Comparison of ENCODE assay signal across 8 cellular contexts in genomic region chr20:62924567-62925419, GRCh38. TPM values are rescaled to one million over a fixed set of nuclear protein-coding genes. Genes with fewer than 3 reads are reported as not detected.
A peak's percentile ranks its signal among the peaks of the same experiment; 100 is the strongest.
DNase-seq lines count a peak whose midpoint lies in the region; ATAC-seq and TF ChIP-seq lines count a peak whose summit lies in the region.

No MANE protein-coding gene starts in this region.

- peak overlapping the region; percentile 98 for H3K9ac ChIP-seq in OCI-LY1 (ENCODE audit: low read length)

- no peaks in the 10 kb centered on the region for H3K27me3 ChIP-seq in OCI-LY1 (ENCODE audit: insufficient read depth, low read length)

- TF ChIP-seq CTCF in OCI-LY1 (IDR thresholded peaks at IDR 0.05; ENCODE audit: low read length) = no peak
- TF ChIP-seq CTCF in cardiac fibroblast (IDR thresholded peaks at IDR 0.05; ENCODE audit: low read depth, low read length) = no peak

- peaks cover 73% of the 10 kb centered on the region for H3K4me1 ChIP-seq in OCI-LY1 (ENCODE audit: insufficient read depth, low read length, severe bottlenecking)

- H3K27ac ChIP-seq in OCI-LY1 (ENCODE audit: low read depth, low read length, poor library complexity, severe bottlenecking) = no peak overlapping the region

- no peaks in the 10 kb centered on the region for H3F3A ChIP-seq in OCI-LY1 (ENCODE audit: insufficient read depth, low read length)

- H2AFZ ChIP-seq in OCI-LY1 (ENCODE audit: low read length) = no peak overlapping the region

- no peaks in the 10 kb centered on the region for H3K9me3 ChIP-seq in OCI-LY1 (ENCODE audit: low read length)

- no peaks in the 10 kb centered on the region for H3K9me2 ChIP-seq in OCI-LY1 (ENCODE audit: low read depth, low read length)

- H3K4me3 ChIP-seq in OCI-LY1 (ENCODE audit: low read depth, low read length, poor library complexity, severe bottlenecking) = peak overlapping the region; percentile 97
- peak overlapping the region; percentile 92 to 95 for H3K4me3 ChIP-seq in cardiac fibroblast (replicated peaks in 1 of 2; ENCODE audit: low read depth in 2 of 2, low read length in 2 of 2)

- H3K4me2 ChIP-seq in OCI-LY1 (ENCODE audit: low read length) = peak overlapping the region; percentile 97

- DNase-seq in DMS53 (lab: John Stamatoyannopoulos, UW) = peak; percentile 28
- DNase-seq in DMS53 treated with DMSO at 0.1 percent for 48 hours (lab: John Stamatoyannopoulos, UW; ENCODE audit: unreplicated experiment) = no peak
- peak; percentile 42 to 52 for DNase-seq in cardiac fibroblast (ENCODE audit: low read depth in 2 of 2)
- peak; percentile 35 to 63 for DNase-seq in lung microvascular endothelial cell (ENCODE audit: low read depth in 2 of 2)
- DNase-seq in COLO829 (ENCODE audit: low spot score) = no peak
- DNase-seq in iPS-NIHi11 (ENCODE audit: low spot score) = no peak

- H3K79me2 ChIP-seq in OCI-LY1 (ENCODE audit: insufficient read depth, low read length) = peaks cover 57% of the 10 kb centered on the region

- peaks cover 5% of the 10 kb centered on the region; the same call in 1 of the 2 replicates for H3K36me3 ChIP-seq in OCI-LY1 (ENCODE audit: insufficient read depth, low read length)

- H4K20me1 ChIP-seq in OCI-LY1 (ENCODE audit: insufficient read depth, low read length) = no peaks in the 10 kb centered on the region

- no peak for ATAC-seq in GM19324 (IDR thresholded peaks at IDR 0.05; ENCODE audit: low FRiP score, unreplicated experiment)

RNA-seq across cellular contexts. Expression of gene DIDO1, which starts 1.5 kb away (rescaled TPM):
- total RNA-seq in lung microvascular endothelial cell = 17.2 and 24.8 TPM in 2 replicates

RNA-seq across cellular contexts. Expression of gene GID8, which starts 13.2 kb away (rescaled TPM):
- total RNA-seq in lung microvascular endothelial cell = 30.7 and 33.7 TPM in 2 replicates

RNA-seq across cellular contexts. Expression of gene SLC17A9, which starts 27.7 kb away (rescaled TPM):
- 3.2 and 3.9 TPM in 2 replicates for total RNA-seq in lung microvascular endothelial cell

Comparison
In these comparisons a context has a peak if more than half of its experiments do, and no peak if none do; other contexts are left out.
1. DNase-seq: peak in DMS53 (single experiment), cardiac fibroblast (2 of 2) and lung microvascular endothelial cell (2 of 2); none in DMS53 treated with DMSO at 0.1 percent for 48 hours (single experiment), COLO829 (single experiment) and iPS-NIHi11 (single experiment).